In genomic region chr12:124130717-124131670, GRCh38 we compare ENCODE assay signal across 10 cellular contexts.
DNase-seq lines count a peak whose midpoint lies in the region; ATAC-seq and TF ChIP-seq lines count a peak whose summit lies in the region.
"Had no signal": no experiment of that assay in that cellular context is flagged by ENCODE, and none has a peak within 500 bp of the region (broad histone marks: within the 10 kb centered on the region; RNA-seq: fewer than 3 reads in every experiment).

No MANE protein-coding gene starts in this region.

- H3K4me1 ChIP-seq in iPS DF 6.9 (ENCODE audit: control insufficient read depth, insufficient read depth, low read length) = peaks cover 2% of the 10 kb centered on the region; the same call in 1 of the 2 replicates
- H3K4me1 ChIP-seq in vagina = no peaks in the 10 kb centered on the region

- no peak for TF ChIP-seq CTCF in vagina (IDR thresholded peaks at IDR 0.05)

- no peak for TF ChIP-seq POLR2A in vagina (IDR thresholded peaks at IDR 0.05)

- peak; percentile 83 for ATAC-seq in GM18498 (IDR thresholded peaks at IDR 0.05; ENCODE audit: unreplicated experiment)
- ATAC-seq in GM21529 (IDR thresholded peaks at IDR 0.05; ENCODE audit: unreplicated experiment) = peak; percentile 84

- H3K36me3 ChIP-seq in iPS DF 6.9 (ENCODE audit: control insufficient read depth, insufficient read depth, low read length) = no peaks in the 10 kb centered on the region
- no peaks in the 10 kb centered on the region for H3K36me3 ChIP-seq in vagina

- H3K9me3 ChIP-seq in iPS DF 6.9 (ENCODE audit: control insufficient read depth, insufficient read depth, low read length) = no peaks in the 10 kb centered on the region
- no peaks in the 10 kb centered on the region for H3K9me3 ChIP-seq in vagina

- H3K27me3 ChIP-seq in iPS DF 6.9 (ENCODE audit: control insufficient read depth, insufficient read depth, low read length) (no peaks in the 10 kb centered on the region), vagina (no peaks in the 10 kb centered on the region)

- DNase-seq in HuH-7 (ENCODE audit: low spot score) (peak; percentile 58), iPS DF 6.9 (ENCODE audit: low read depth, low spot score) (no peak), OCI-M1 (lab: John Stamatoyannopoulos, UW) (no peak), vagina (ENCODE audit: extremely low spot score in 2 of 2) (no peak), foreskin melanocyte (no peak)
- DNase-seq in activated T-helper 2 cell treated with anti-CD3 and anti-CD28 coated beads, Interferon-gamma antibody, Interleukin-2, Interleukin-4, amounts not matched to agents 10 μg/mL and 5 μg/mL and 100 μg/mL, durations not matched to agents 14 hours and 24 hours and 36 hours (ENCODE audit: low spot score) = no peak
- DNase-seq: DMS79 treated with DMSO at 0.1 percent for 48 hours; stimulated activated CD4-positive, alpha-beta T cell treated with anti-CD3 and anti-CD28 coated beads, Interleukin-4, amount 100 ng/mL, for 24 hours had no signal

- no CpG with 5 or more reads among the region's 10 CpGs for WGBS in iPS DF 6.9 (ENCODE audit: insufficient coverage, insufficient read length)

- no peaks in the 10 kb centered on the region for H3K4me1 Mint-ChIP-seq in activated T-helper 2 cell treated with anti-CD3 and anti-CD28 coated beads, Interferon-gamma antibody, Interleukin-2, Interleukin-4, amounts not matched to agents 10 μg/mL and 5 μg/mL and 100 μg/mL, durations not matched to agents 14 hours and 24 hours and 36 hours (ENCODE audit: low read depth)

- H3K4me3 Mint-ChIP-seq in activated T-helper 2 cell treated with anti-CD3 and anti-CD28 coated beads, Interferon-gamma antibody, Interleukin-2, Interleukin-4, amounts not matched to agents 10 μg/mL and 5 μg/mL and 100 μg/mL, durations not matched to agents 14 hours and 24 hours and 36 hours (ENCODE audit: low read depth) = no peak overlapping the region

- no peak overlapping the region for H3K27ac Mint-ChIP-seq in activated T-helper 2 cell treated with anti-CD3 and anti-CD28 coated beads, Interferon-gamma antibody, Interleukin-2, Interleukin-4, amounts not matched to agents 10 μg/mL and 5 μg/mL and 100 μg/mL, durations not matched to agents 14 hours and 24 hours and 36 hours

- no peaks in the 10 kb centered on the region for H3K36me3 Mint-ChIP-seq in activated T-helper 2 cell treated with anti-CD3 and anti-CD28 coated beads, Interferon-gamma antibody, Interleukin-2, Interleukin-4, amounts not matched to agents 10 μg/mL and 5 μg/mL and 100 μg/mL, durations not matched to agents 14 hours and 24 hours and 36 hours (ENCODE audit: low read depth)

- no peaks in the 10 kb centered on the region for H3K27me3 Mint-ChIP-seq in activated T-helper 2 cell treated with anti-CD3 and anti-CD28 coated beads, Interferon-gamma antibody, Interleukin-2, Interleukin-4, amounts not matched to agents 10 μg/mL and 5 μg/mL and 100 μg/mL, durations not matched to agents 14 hours and 24 hours and 36 hours (ENCODE audit: low read depth)

- intact Hi-C loops in vagina (cut with DNase I) = no loop called here
- intact Hi-C loops in activated T-helper 2 cell treated with anti-CD3 and anti-CD28 coated beads, Interferon-gamma antibody, Interleukin-2, Interleukin-4, amounts not matched to agents 10 μg/mL and 5 μg/mL and 100 μg/mL, durations not matched to agents 14 hours and 24 hours and 36 hours (cut with micrococcal nuclease) = no loop called here

- H3K4me3 ChIP-seq in iPS DF 6.9 (ENCODE audit: low read length) = no peak overlapping the region
- no peak overlapping the region for H3K4me3 ChIP-seq in vagina

- no peaks in the 10 kb centered on the region for H3K9me3 Mint-ChIP-seq in activated T-helper 2 cell treated with anti-CD3 and anti-CD28 coated beads, Interferon-gamma antibody, Interleukin-2, Interleukin-4, amounts not matched to agents 10 μg/mL and 5 μg/mL and 100 μg/mL, durations not matched to agents 14 hours and 24 hours and 36 hours

- H3K27ac ChIP-seq in iPS DF 6.9 (ENCODE audit: low read length) (peak overlapping the region; percentile 44), vagina (no peak overlapping the region)
